In the genomic region with DNA sequence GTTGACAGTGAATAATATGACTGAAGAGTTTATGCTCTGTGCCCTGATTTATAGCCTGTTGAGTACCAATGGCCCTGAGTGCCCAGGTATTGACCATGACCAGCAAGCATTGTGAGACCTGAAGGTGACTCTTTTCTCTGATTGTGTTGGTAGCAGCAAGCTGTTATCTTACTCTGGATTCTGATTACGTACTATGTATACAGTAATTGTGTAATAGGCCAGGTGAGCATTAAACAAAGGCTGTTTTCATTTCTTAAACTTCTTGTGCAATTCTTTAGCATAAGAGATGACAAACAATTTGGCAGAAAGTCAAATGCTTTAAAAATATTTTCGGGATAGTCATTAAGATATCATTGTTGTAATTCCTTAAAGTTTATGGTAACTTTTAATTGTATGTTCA, we compare ENCODE assay signal across 1 cellular context.
TF ChIP-seq lines count a peak whose summit lies in the region.

No MANE protein-coding gene starts in this region.

TF ChIP-seq in IMR-90, 13 proteins besides CTCF, POLR2A, EP300 and RAD21 (continued from another document):
- TF ChIP-seq, protein P1, sequence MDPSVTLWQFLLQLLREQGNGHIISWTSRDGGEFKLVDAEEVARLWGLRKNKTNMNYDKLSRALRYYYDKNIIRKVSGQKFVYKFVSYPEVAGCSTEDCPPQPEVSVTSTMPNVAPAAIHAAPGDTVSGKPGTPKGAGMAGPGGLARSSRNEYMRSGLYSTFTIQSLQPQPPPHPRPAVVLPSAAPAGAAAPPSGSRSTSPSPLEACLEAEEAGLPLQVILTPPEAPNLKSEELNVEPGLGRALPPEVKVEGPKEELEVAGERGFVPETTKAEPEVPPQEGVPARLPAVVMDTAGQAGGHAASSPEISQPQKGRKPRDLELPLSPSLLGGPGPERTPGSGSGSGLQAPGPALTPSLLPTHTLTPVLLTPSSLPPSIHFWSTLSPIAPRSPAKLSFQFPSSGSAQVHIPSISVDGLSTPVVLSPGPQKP (IDR thresholded peaks at IDR 0.05; ENCODE audit: borderline replicate concordance, low read depth, low read length): no peak
- TF ChIP-seq RCOR1 (IDR thresholded peaks at IDR 0.05; ENCODE audit: insufficient replicate concordance, low read length) (no peak), MXI1 (IDR thresholded peaks at IDR 0.05; ENCODE audit: borderline replicate concordance, low read depth, low read length) (no peak), FOS (IDR thresholded peaks at IDR 0.05; ENCODE audit: low read depth, low read length) (no peak), CHD1 (IDR thresholded peaks at IDR 0.05; ENCODE audit: low read depth, low read length) (no peak)
- TF ChIP-seq, protein P2, sequence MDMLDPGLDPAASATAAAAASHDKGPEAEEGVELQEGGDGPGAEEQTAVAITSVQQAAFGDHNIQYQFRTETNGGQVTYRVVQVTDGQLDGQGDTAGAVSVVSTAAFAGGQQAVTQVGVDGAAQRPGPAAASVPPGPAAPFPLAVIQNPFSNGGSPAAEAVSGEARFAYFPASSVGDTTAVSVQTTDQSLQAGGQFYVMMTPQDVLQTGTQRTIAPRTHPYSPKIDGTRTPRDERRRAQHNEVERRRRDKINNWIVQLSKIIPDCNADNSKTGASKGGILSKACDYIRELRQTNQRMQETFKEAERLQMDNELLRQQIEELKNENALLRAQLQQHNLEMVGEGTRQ (IDR thresholded peaks at IDR 0.05; ENCODE audit: low read depth, low read length): no peak
